8 cellular contexts compared by ENCODE assay signal in genomic region chr15:21760250-21761023, GRCh38.
A peak's percentile ranks its signal among the peaks of the same experiment; 100 is the strongest.
DNase-seq lines count a peak whose midpoint lies in the region; ATAC-seq and TF ChIP-seq lines count a peak whose summit lies in the region.
"Not testable (repeated sequence)": the region's sequence is repeated elsewhere in the genome, so short reads cannot be mapped to it uniquely, and the experiment has no call there.

No MANE protein-coding gene starts in this region.

- H3K4me3 Mint-ChIP-seq in activated CD4-positive, alpha-beta T cell treated with anti-CD3 and anti-CD28 coated beads for 36 hours; activated T-cell treated with anti-CD3 and anti-CD28 coated beads, Interleukin-2, amount 50 U/mL, for 24 hours; MCF 10A (ENCODE audit: unreplicated experiment): not testable (repeated sequence)
- H3K4me3 Mint-ChIP-seq in natural killer cell treated with Interleukin-12 subunit alpha and Interleukin-12 subunit beta and Interleukin-15 and Interleukin-18, amount 100 ng/mL, for 72 hours: peak overlapping the region; percentile 10

- H2AFZ ChIP-seq in DND-41 (ENCODE audit: low read depth, low read length): not testable (repeated sequence)

- not testable (repeated sequence) for H4K20me1 ChIP-seq in DND-41 (ENCODE audit: insufficient read depth, low read length)

- POLR2A ChIA-PET in activated CD4-positive, alpha-beta T cell treated with anti-CD3 and anti-CD28 coated beads for 36 hours (lab: Charles Lee); MCF 10A (lab: Yijun Ruan, JAX): not testable (repeated sequence)

- not testable (repeated sequence) for H3K4me3 ChIP-seq in DND-41 (ENCODE audit: low read depth in 1 of 2, low read length in 2 of 2); right cardiac atrium (ENCODE audit: low read length)

- H3K27me3 ChIP-seq in DND-41 (ENCODE audit: insufficient read depth, low read length, poor library complexity); right cardiac atrium (ENCODE audit: control insufficient read depth, insufficient read depth): not testable (repeated sequence)

- not testable (repeated sequence) for H3K4me1 ChIP-seq in DND-41 (ENCODE audit: insufficient read depth, low read length); right cardiac atrium (ENCODE audit: control insufficient read depth, insufficient read depth, low read length)

- H3K27ac Mint-ChIP-seq in activated CD4-positive, alpha-beta T cell treated with anti-CD3 and anti-CD28 coated beads for 36 hours: peak overlapping the region; percentile 84
- H3K27ac Mint-ChIP-seq in activated T-cell treated with anti-CD3 and anti-CD28 coated beads, Interleukin-2, amount 50 U/mL, for 24 hours: peak overlapping the region; percentile 77
- peak overlapping the region; percentile 23 for H3K27ac Mint-ChIP-seq in MCF 10A (ENCODE audit: low read depth, unreplicated experiment)
- H3K27ac Mint-ChIP-seq in natural killer cell treated with Interleukin-12 subunit alpha and Interleukin-12 subunit beta and Interleukin-15 and Interleukin-18, amount 100 ng/mL, for 72 hours: peak overlapping the region; percentile 33 to 43

- ATAC-seq in DND-41 (ENCODE audit: insufficient read depth, low read depth): peak; percentile 96
- ATAC-seq in HG02870 (IDR thresholded peaks at IDR 0.05; ENCODE audit: unreplicated experiment): peak; percentile 71
- ATAC-seq in activated CD4-positive, alpha-beta T cell treated with anti-CD3 and anti-CD28 coated beads for 36 hours: peak; percentile 71
- ATAC-seq in right cardiac atrium: peak; percentile 36 to 59
- peak; percentile 89 to 91 for ATAC-seq in natural killer cell treated with Interleukin-12 subunit alpha and Interleukin-12 subunit beta and Interleukin-15 and Interleukin-18, amount 100 ng/mL, for 72 hours
- peak; percentile 72 for ATAC-seq in stimulated activated naive CD8-positive, alpha-beta T cell treated with anti-CD3 and anti-CD28 coated beads, Interleukin-15, Interleukin-2, amounts not matched to agents 100 U/mL and 50 U/mL, for 24 hours

- intact Hi-C loops in activated CD4-positive, alpha-beta T cell treated with anti-CD3 and anti-CD28 coated beads for 36 hours (cut with DNase I, micrococcal nuclease); MCF 10A (cut with micrococcal nuclease); right cardiac atrium (cut with DNase I): not testable (repeated sequence)

- TF ChIP-seq CTCF in DND-41 (IDR thresholded peaks at IDR 0.05; ENCODE audit: borderline replicate concordance, extremely low read depth, low read length, poor library complexity, severe bottlenecking); MCF 10A (IDR thresholded peaks at IDR 0.05; ENCODE audit: unreplicated experiment): not testable (repeated sequence)

- H3K4me1 Mint-ChIP-seq in activated CD4-positive, alpha-beta T cell treated with anti-CD3 and anti-CD28 coated beads for 36 hours: peaks cover 12% of the 10 kb centered on the region
- not testable (repeated sequence) for H3K4me1 Mint-ChIP-seq in activated T-cell treated with anti-CD3 and anti-CD28 coated beads, Interleukin-2, amount 50 U/mL, for 24 hours (ENCODE audit: low read depth); MCF 10A (ENCODE audit: insufficient read depth, unreplicated experiment); natural killer cell treated with Interleukin-12 subunit alpha and Interleukin-12 subunit beta and Interleukin-15 and Interleukin-18, amount 100 ng/mL, for 72 hours (ENCODE audit: low read depth in 2 of 2)

- H3K9me3 ChIP-seq in DND-41 (ENCODE audit: insufficient read depth, low read length, severe bottlenecking); right cardiac atrium (ENCODE audit: control insufficient read depth, low read length): not testable (repeated sequence)

- BruUV-seq in MCF 10A (replicated peaks; lab: Mats Ljungman, UMichigan): TSS peak; percentile 49

- CTCF ChIA-PET in activated CD4-positive, alpha-beta T cell treated with anti-CD3 and anti-CD28 coated beads for 36 hours (lab: Charles Lee); MCF 10A (lab: Yijun Ruan, JAX): not testable (repeated sequence)

- H3K27me3 Mint-ChIP-seq in activated CD4-positive, alpha-beta T cell treated with anti-CD3 and anti-CD28 coated beads for 36 hours; activated T-cell treated with anti-CD3 and anti-CD28 coated beads, Interleukin-2, amount 50 U/mL, for 24 hours; MCF 10A (ENCODE audit: insufficient read depth, unreplicated experiment); natural killer cell treated with Interleukin-12 subunit alpha and Interleukin-12 subunit beta and Interleukin-15 and Interleukin-18, amount 100 ng/mL, for 72 hours: not testable (repeated sequence)

- not testable (repeated sequence) for H3K9me3 Mint-ChIP-seq in activated CD4-positive, alpha-beta T cell treated with anti-CD3 and anti-CD28 coated beads for 36 hours (ENCODE audit: low read depth); activated T-cell treated with anti-CD3 and anti-CD28 coated beads, Interleukin-2, amount 50 U/mL, for 24 hours; MCF 10A (ENCODE audit: unreplicated experiment); natural killer cell treated with Interleukin-12 subunit alpha and Interleukin-12 subunit beta and Interleukin-15 and Interleukin-18, amount 100 ng/mL, for 72 hours

- H3K9ac ChIP-seq in DND-41 (ENCODE audit: low read depth, low read length): not testable (repeated sequence)

- H3K79me2 ChIP-seq in DND-41 (ENCODE audit: insufficient read depth, low read length): not testable (repeated sequence)

- H3K4me2 ChIP-seq in DND-41 (ENCODE audit: insufficient read depth, low read length): not testable (repeated sequence)

- not testable (repeated sequence) for DNase-seq in DND-41; MCF 10A (ENCODE audit: unreplicated experiment); right cardiac atrium; natural killer cell treated with Interleukin-12 subunit alpha and Interleukin-12 subunit beta and Interleukin-15 and Interleukin-18, amount 100 ng/mL, for 72 hours (ENCODE audit: low spot score); stimulated activated naive CD8-positive, alpha-beta T cell treated with anti-CD3 and anti-CD28 coated beads, Interleukin-15, Interleukin-2, amounts not matched to agents 100 U/mL and 50 U/mL, for 24 hours
- DNase-seq in activated CD4-positive, alpha-beta T cell treated with anti-CD3 and anti-CD28 coated beads for 36 hours: peak; percentile 17
- peak; percentile 32 for DNase-seq in activated T-cell treated with anti-CD3 and anti-CD28 coated beads, Interleukin-2, amount 50 U/mL, for 24 hours

- 48% methylated on average over 3 of the region's 8 CpGs for WGBS in right cardiac atrium

- H3K36me3 ChIP-seq in DND-41 (ENCODE audit: insufficient read depth, low read length): not testable (repeated sequence)

- not testable (repeated sequence) for H3K27ac ChIP-seq in DND-41 (ENCODE audit: low read length); right cardiac atrium (ENCODE audit: low read length)

- H3K36me3 Mint-ChIP-seq in activated CD4-positive, alpha-beta T cell treated with anti-CD3 and anti-CD28 coated beads for 36 hours (ENCODE audit: low read depth); activated T-cell treated with anti-CD3 and anti-CD28 coated beads, Interleukin-2, amount 50 U/mL, for 24 hours (ENCODE audit: low read depth); MCF 10A (ENCODE audit: insufficient read depth, unreplicated experiment); natural killer cell treated with Interleukin-12 subunit alpha and Interleukin-12 subunit beta and Interleukin-15 and Interleukin-18, amount 100 ng/mL, for 72 hours: not testable (repeated sequence)

Comparison
In these comparisons a context has a peak if more than half of its experiments do, and no peak if none do; other contexts are left out.
1. H3K27ac Mint-ChIP-seq: peak in every context shown above with its lines; median percentile 84 in activated CD4-positive, alpha-beta T cell treated with anti-CD3 and anti-CD28 coated beads for 36 hours; 77 in activated T-cell treated with anti-CD3 and anti-CD28 coated beads, Interleukin-2, amount 50 U/mL, for 24 hours; 38 in natural killer cell treated with Interleukin-12 subunit alpha and Interleukin-12 subunit beta and Interleukin-15 and Interleukin-18, amount 100 ng/mL, for 72 hours; 23 in MCF 10A.